In the genomic region with DNA sequence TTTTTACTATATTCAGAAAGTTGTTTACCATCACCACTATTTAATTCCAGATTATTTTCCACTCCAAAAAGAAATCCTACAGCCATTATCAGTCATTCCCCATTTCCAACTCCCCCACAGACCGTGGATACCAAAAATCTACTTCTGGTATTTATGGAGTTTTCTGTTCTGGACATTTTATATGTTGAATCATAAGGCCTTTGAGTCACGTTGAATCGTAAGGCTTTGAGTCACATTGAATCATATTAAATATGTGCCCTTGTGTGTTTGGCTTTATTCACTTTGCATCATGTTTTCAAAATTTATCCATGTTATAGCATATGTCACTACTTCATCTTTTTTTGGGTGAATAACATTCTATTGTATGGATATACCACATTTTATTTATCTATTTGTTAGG, we compare ENCODE assay signal across 23 cellular contexts.
DNase-seq lines count a peak whose midpoint lies in the region; ATAC-seq and TF ChIP-seq lines count a peak whose summit lies in the region.
"Had no signal": no experiment of that assay in that cellular context is flagged by ENCODE, and none has a peak within 500 bp of the region (broad histone marks: within the 10 kb centered on the region; RNA-seq: fewer than 3 reads in every experiment).

No MANE protein-coding gene starts in this region.

- H3K36me3 ChIP-seq in Karpas-422 (ENCODE audit: insufficient read depth, low read length), result no peaks in the 10 kb centered on the region
- H3K36me3 ChIP-seq: left lung, thyroid gland had no signal

- H2AFZ ChIP-seq in Karpas-422 (ENCODE audit: low read length), result no peak overlapping the region

- DNase-seq in ELR (ENCODE audit: low read depth) (peak; percentile 83), NCI-H226 (peak; percentile 79), choroid plexus epithelial cell (ENCODE audit: low read depth) (peak; percentile 4), skeletal muscle cell (ENCODE audit: low read depth) (peak; percentile 26), Karpas-422 (no peak), DMS79 (lab: John Stamatoyannopoulos, UW) (no peak)
- DNase-seq: activated CD4-positive, alpha-beta T cell treated with anti-CD3 and anti-CD28 coated beads, Interleukin-2, amount 10 ng/mL, durations not matched to agents 7 days and 5 days; activated effector memory CD4-positive, alpha-beta T cell treated with anti-CD3 and anti-CD28 coated beads, Interleukin-2, amount 50 U/mL, for 16 hours; DMS79 treated with DMSO at 0.1 percent for 48 hours; effector CD4-positive, alpha-beta T cell; head of caudate nucleus; left lung; MM.1S; NCI-H146; NCI-H2171; psoas muscle; SHP77; small intestine; stimulated activated naive CD4-positive, alpha-beta T cell; T-cell; thyroid gland had no signal

- H3K79me2 ChIP-seq in Karpas-422 (ENCODE audit: low read length), result no peaks in the 10 kb centered on the region

- H3K9me2 ChIP-seq in Karpas-422 (replicated peaks; ENCODE audit: insufficient read depth, low read length), result no peaks in the 10 kb centered on the region

- no peak overlapping the region for H3K27ac ChIP-seq in Karpas-422 (ENCODE audit: low read length)
- H3K27ac ChIP-seq: left lung, psoas muscle, thyroid gland had no signal

- H3K4me1 ChIP-seq in Karpas-422 (ENCODE audit: low read length), result no peaks in the 10 kb centered on the region
- H3K4me1 ChIP-seq: left lung, psoas muscle, thyroid gland had no signal

- no peak overlapping the region for H3K4me2 ChIP-seq in Karpas-422 (ENCODE audit: low read depth, low read length, poor library complexity, severe bottlenecking)

- TF ChIP-seq CTCF in choroid plexus epithelial cell (conservative IDR thresholded peaks at IDR 0.05; ENCODE audit: low read depth, low read length), result no peak

- peaks cover 9% of the 10 kb centered on the region; the same call in 1 of the 2 replicates for H3K9me3 ChIP-seq in Karpas-422 (ENCODE audit: low read length)
- H3K9me3 ChIP-seq: thyroid gland had no signal

- no peaks in the 10 kb centered on the region for H4K20me1 ChIP-seq in Karpas-422 (ENCODE audit: insufficient read depth, low read depth, low read length)

- ATAC-seq in HG03442 (IDR thresholded peaks at IDR 0.05; ENCODE audit: unreplicated experiment), result no peak
- ATAC-seq: esophagus mucosa, left lung, psoas muscle, T-cell had no signal

- H3K4me3 ChIP-seq in choroid plexus epithelial cell (ENCODE audit: low read depth, low read length) (no peak overlapping the region), skeletal muscle cell (ENCODE audit: low read depth, low read length) (no peak overlapping the region), Karpas-422 (ENCODE audit: low read length) (no peak overlapping the region)
- H3K4me3 ChIP-seq: left lung, psoas muscle, thyroid gland had no signal

- H3K27me3 ChIP-seq in Karpas-422 (ENCODE audit: low read length), result no peaks in the 10 kb centered on the region
- H3K27me3 ChIP-seq: left lung, thyroid gland had no signal

- no peak overlapping the region for H3K9ac ChIP-seq in Karpas-422 (ENCODE audit: low read length)

Comparison
In these comparisons a context has a peak if more than half of its experiments do, and no peak if none do; other contexts are left out.
1. DNase-seq: peak in ELR (single experiment), NCI-H226 (single experiment), choroid plexus epithelial cell (single experiment) and skeletal muscle cell (single experiment); none in Karpas-422 (single experiment) and DMS79 (single experiment).